In the genomic region with DNA sequence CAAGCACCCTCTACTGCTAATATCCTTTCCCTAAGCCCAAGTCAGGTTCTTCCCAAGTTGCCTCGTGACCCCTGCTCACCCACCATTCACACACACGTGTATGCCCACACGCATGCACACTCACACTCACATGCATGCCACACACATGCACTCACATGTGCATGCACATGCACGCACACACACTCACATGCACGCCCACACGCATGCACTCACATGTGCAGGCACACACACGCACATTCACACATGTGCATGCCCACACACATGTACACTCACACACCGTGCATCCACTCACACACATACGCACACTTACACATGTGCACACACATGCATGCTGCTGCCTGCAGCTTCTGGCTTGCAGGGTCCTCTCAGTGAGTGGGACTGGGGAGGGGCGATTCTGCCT, we compare ENCODE assay signal across 2 cellular contexts.
TF ChIP-seq lines count a peak whose summit lies in the region.

No MANE protein-coding gene starts in this region.

TF ChIP-seq in IMR-90, 13 proteins besides CTCF, POLR2A, EP300 and RAD21:
- TF ChIP-seq NFE2L2 (IDR thresholded peaks at IDR 0.05; ENCODE audit: low read depth, low read length): no peak
- TF ChIP-seq SMC3 (IDR thresholded peaks at IDR 0.05; ENCODE audit: low read depth, low read length): no peak
- TF ChIP-seq FOS (IDR thresholded peaks at IDR 0.05; ENCODE audit: low read depth, low read length): no peak
- TF ChIP-seq MAZ (IDR thresholded peaks at IDR 0.05; ENCODE audit: borderline replicate concordance, low read depth, low read length): no peak
- TF ChIP-seq, protein P1, sequence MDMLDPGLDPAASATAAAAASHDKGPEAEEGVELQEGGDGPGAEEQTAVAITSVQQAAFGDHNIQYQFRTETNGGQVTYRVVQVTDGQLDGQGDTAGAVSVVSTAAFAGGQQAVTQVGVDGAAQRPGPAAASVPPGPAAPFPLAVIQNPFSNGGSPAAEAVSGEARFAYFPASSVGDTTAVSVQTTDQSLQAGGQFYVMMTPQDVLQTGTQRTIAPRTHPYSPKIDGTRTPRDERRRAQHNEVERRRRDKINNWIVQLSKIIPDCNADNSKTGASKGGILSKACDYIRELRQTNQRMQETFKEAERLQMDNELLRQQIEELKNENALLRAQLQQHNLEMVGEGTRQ (IDR thresholded peaks at IDR 0.05; ENCODE audit: low read depth, low read length): no peak
- TF ChIP-seq RCOR1 (IDR thresholded peaks at IDR 0.05; ENCODE audit: insufficient replicate concordance, low read length): no peak
- TF ChIP-seq MAFK (IDR thresholded peaks at IDR 0.05; ENCODE audit: low read depth, low read length): no peak
- TF ChIP-seq CHD1 (IDR thresholded peaks at IDR 0.05; ENCODE audit: low read depth, low read length): no peak

TF ChIP-seq in H1, 55 proteins besides CTCF, POLR2A, EP300 and RAD21:
- TF ChIP-seq SP2 (IDR thresholded peaks at IDR 0.05; ENCODE audit: low read length) (no peak), RFX5 (IDR thresholded peaks at IDR 0.05; ENCODE audit: borderline replicate concordance, low read depth, low read length) (no peak), MAFK (IDR thresholded peaks at IDR 0.05; ENCODE audit: low read depth, low read length) (no peak), RXRA (IDR thresholded peaks at IDR 0.05; ENCODE audit: insufficient read depth, low read depth, low read length) (no peak), CHD1 (IDR thresholded peaks at IDR 0.05; ENCODE audit: low read depth, low read length) (no peak), SRF (IDR thresholded peaks at IDR 0.05; ENCODE audit: low read depth, low read length) (no peak), SAP30 (IDR thresholded peaks at IDR 0.05; ENCODE audit: insufficient read depth, insufficient replicate concordance, low read length) (no peak), SIRT6 (IDR thresholded peaks at IDR 0.05; ENCODE audit: low read length) (no peak), CBX8 (IDR thresholded peaks at IDR 0.05; ENCODE audit: borderline replicate concordance, low read depth, low read length) (no peak), JUND (IDR thresholded peaks at IDR 0.05; ENCODE audit: low read length) (no peak), CREB1 (IDR thresholded peaks at IDR 0.05) (no peak), POU5F1 (IDR thresholded peaks at IDR 0.05; ENCODE audit: low read depth, low read length) (no peak), RBBP5 (IDR thresholded peaks at IDR 0.05; ENCODE audit: borderline replicate concordance, low read depth, low read length) (no peak), KDM5A (IDR thresholded peaks at IDR 0.05; ENCODE audit: low read length) (no peak), EZH2 (IDR thresholded peaks at IDR 0.05; ENCODE audit: low read depth, low read length, severe bottlenecking) (no peak), HDAC6 (IDR thresholded peaks at IDR 0.05; ENCODE audit: low read depth, low read length) (no peak), NANOG (IDR thresholded peaks at IDR 0.05; ENCODE audit: insufficient read depth, low read depth, low read length, poor library complexity, severe bottlenecking) (no peak)
- TF ChIP-seq, protein P2, sequence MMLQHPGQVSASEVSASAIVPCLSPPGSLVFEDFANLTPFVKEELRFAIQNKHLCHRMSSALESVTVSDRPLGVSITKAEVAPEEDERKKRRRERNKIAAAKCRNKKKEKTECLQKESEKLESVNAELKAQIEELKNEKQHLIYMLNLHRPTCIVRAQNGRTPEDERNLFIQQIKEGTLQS (IDR thresholded peaks at IDR 0.05; ENCODE audit: insufficient read depth, low read depth, low read length): no peak
